11 cellular contexts compared by ENCODE assay signal in the genomic region with DNA sequence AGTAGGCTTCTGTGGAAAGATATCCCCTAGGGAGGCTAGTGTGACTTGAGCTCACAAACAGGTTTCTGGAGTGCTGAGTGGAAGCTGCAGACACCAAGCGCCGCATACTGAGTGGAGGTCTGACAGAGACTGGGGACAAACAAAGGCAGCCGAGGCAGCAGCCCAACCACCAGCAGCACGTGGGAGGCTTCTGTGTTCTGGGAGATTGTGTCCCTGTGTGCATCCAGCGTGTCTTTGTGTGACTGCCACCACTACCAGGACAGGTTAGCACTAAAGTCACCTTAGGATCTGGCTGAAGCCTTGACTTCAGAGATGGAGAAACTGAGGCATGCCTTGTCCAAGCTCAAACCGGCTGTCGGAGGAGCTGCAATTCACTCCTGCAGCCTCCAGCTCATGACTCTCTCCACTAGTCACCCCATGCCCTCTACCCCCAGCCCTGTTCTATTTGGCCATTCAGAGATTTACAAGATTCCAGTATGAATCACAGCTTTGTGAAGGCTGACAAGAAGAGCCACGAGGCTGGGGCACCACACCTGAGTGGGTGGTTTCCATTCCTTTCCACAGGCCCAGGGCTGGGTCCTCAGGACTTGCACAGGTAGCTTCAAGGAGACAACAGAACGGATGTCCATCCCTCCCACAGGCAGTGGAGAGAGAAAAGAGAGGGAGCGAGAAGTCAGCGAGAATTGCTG.
DNase-seq lines count a peak whose midpoint lies in the region; ATAC-seq and TF ChIP-seq lines count a peak whose summit lies in the region.
"Had no signal": no experiment of that assay in that cellular context is flagged by ENCODE, and none has a peak within 500 bp of the region (broad histone marks: within the 10 kb centered on the region; RNA-seq: fewer than 3 reads in every experiment).

No MANE protein-coding gene starts in this region.

- peaks cover 12% of the 10 kb centered on the region for H3F3A ChIP-seq in neural progenitor cell (ENCODE audit: low read depth)

- H2AFZ ChIP-seq in neural progenitor cell (replicated peaks) = no peak overlapping the region

- H3K4me3 Mint-ChIP-seq in neural progenitor cell = no peak overlapping the region
- H3K4me3 Mint-ChIP-seq in effector memory CD8-positive, alpha-beta T cell = no peak overlapping the region

- TF ChIP-seq POLR2A in NB4 (IDR thresholded peaks at IDR 0.05; ENCODE audit: extremely low read depth, insufficient read length) = no peak

- no peaks in the 10 kb centered on the region for H3K9me3 Mint-ChIP-seq in neural progenitor cell
- H3K9me3 Mint-ChIP-seq in effector memory CD8-positive, alpha-beta T cell = no peaks in the 10 kb centered on the region

- no peaks in the 10 kb centered on the region for H3K9me3 ChIP-seq in neural progenitor cell (ENCODE audit: low read depth)
- H3K9me3 ChIP-seq: thoracic aorta had no signal

- no peaks in the 10 kb centered on the region for H3K27me3 ChIP-seq in neural progenitor cell

- H3K4me1 Mint-ChIP-seq in neural progenitor cell = peaks cover 44% of the 10 kb centered on the region
- peaks cover 13 to 18% of the 10 kb centered on the region in 2 donors for H3K4me1 Mint-ChIP-seq in effector memory CD8-positive, alpha-beta T cell (ENCODE audit: low read depth in 2 of 2)

- H3K27me3 Mint-ChIP-seq in neural progenitor cell (ENCODE audit: insufficient read depth, low read depth) = peaks cover 8% of the 10 kb centered on the region
- peaks cover 0 to 12% of the 10 kb centered on the region in 2 donors for H3K27me3 Mint-ChIP-seq in effector memory CD8-positive, alpha-beta T cell

- H3K27ac Mint-ChIP-seq in neural progenitor cell = peak overlapping the region; percentile 87
- H3K27ac Mint-ChIP-seq in effector memory CD8-positive, alpha-beta T cell = no peak overlapping the region

- ATAC-seq in effector memory CD8-positive, alpha-beta T cell (replicated peaks) = no peak

- no peak overlapping the region for H3K9ac ChIP-seq in neural progenitor cell

- H4K20me1 ChIP-seq in neural progenitor cell (ENCODE audit: low read depth) = no peaks in the 10 kb centered on the region

- TF ChIP-seq CTCF in NB4 (IDR thresholded peaks at IDR 0.05; ENCODE audit: low read depth, low read length) (no peak), choroid plexus epithelial cell (conservative IDR thresholded peaks at IDR 0.05; ENCODE audit: low read depth, low read length) (no peak), neural progenitor cell (IDR thresholded peaks at IDR 0.05) (no peak)

- H3K27ac ChIP-seq in neural progenitor cell = no peak overlapping the region

- no peak overlapping the region for H3K4me3 ChIP-seq in NB4 (ENCODE audit: low read depth, low read length)
- H3K4me3 ChIP-seq in choroid plexus epithelial cell (ENCODE audit: low read depth, low read length) = no peak overlapping the region
- no peak overlapping the region for H3K4me3 ChIP-seq in neural progenitor cell
- H3K4me3 ChIP-seq: thoracic aorta had no signal

- no peaks in the 10 kb centered on the region for H3K79me2 ChIP-seq in neural progenitor cell (ENCODE audit: low read depth)

- peaks cover 2% of the 10 kb centered on the region for H3K36me3 Mint-ChIP-seq in neural progenitor cell
- H3K36me3 Mint-ChIP-seq in effector memory CD8-positive, alpha-beta T cell (ENCODE audit: insufficient read depth) = no peaks in the 10 kb centered on the region

- H3K4me2 ChIP-seq in neural progenitor cell = no peak overlapping the region

- H3K36me3 ChIP-seq in neural progenitor cell = no peaks in the 10 kb centered on the region
- H3K36me3 ChIP-seq: thoracic aorta had no signal

- H3K4me1 ChIP-seq in neural progenitor cell = peaks cover 20% of the 10 kb centered on the region

- DNase-seq in C1 segment of cervical spinal cord (lab: John Stamatoyannopoulos, UW) (peak in 11 of 14 donors; percentile 24 to 65 (median 52)), NB4 (ENCODE audit: low read depth) (peak; percentile 23), choroid plexus epithelial cell (ENCODE audit: low read depth) (peak; percentile 60), neural progenitor cell (ENCODE audit: low spot score) (peak; percentile 37), NCI-H146 (lab: John Stamatoyannopoulos, UW) (no peak), middle frontal gyrus (ENCODE audit: extremely low spot score, low spot score) (no peak)
- DNase-seq in stimulated activated CD4-positive, alpha-beta T cell treated with anti-CD3 and anti-CD28 coated beads, Interleukin-12 subunit alpha, Interleukin-12 subunit beta, amount 100 ng/mL, for 4 hours = no peak
- DNase-seq in effector memory CD8-positive, alpha-beta T cell = no peak
- DNase-seq: amniotic stem cell; stimulated activated CD4-positive, alpha-beta T cell treated with anti-CD3 and anti-CD28 coated beads, Interleukin-2, amount 100 ng/mL, for 48 hours had no signal

Comparison
In these comparisons a context has a peak if more than half of its experiments do, and no peak if none do; other contexts are left out.
1. DNase-seq: peak in C1 segment of cervical spinal cord (11 of 14), NB4 (single experiment), choroid plexus epithelial cell (single experiment) and neural progenitor cell (single experiment); none in NCI-H146 (single experiment), middle frontal gyrus (single experiment), stimulated activated CD4-positive, alpha-beta T cell treated with anti-CD3 and anti-CD28 coated beads, Interleukin-12 subunit alpha, Interleukin-12 subunit beta, amount 100 ng/mL, for 4 hours (single experiment) and effector memory CD8-positive, alpha-beta T cell (0 of 3).